In the genomic region with DNA sequence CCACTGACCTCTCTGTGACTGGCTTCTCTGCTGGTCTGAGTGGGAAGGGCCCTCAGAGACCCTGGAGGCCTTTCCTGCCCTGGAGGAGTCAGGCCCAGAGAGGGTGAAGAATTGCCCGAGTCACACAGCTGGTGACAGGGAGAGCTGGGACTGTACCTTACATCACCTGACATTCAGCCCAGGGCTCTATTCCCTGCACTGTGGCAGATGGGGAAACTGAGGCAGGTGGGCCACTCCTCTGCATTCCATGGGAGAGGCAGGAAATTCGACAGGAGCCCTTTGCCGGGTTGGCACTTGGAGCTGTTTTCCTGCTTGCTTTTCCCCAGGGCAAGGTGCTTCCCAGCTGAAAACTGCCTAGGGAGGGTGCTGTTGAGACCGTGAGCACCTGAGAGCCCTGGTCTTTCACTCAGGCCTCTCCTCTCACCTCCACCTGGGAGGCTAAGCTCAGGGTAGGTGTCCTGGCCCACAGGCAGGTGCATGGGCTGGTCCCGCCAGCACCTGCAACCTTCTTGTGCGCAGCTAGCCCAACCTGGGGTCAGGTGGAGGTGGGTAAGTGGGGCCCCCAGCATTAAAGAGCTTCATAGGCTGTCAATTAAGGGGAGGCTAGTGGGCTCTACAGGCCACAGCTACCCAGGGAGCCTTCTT, we compare ENCODE assay signal across 8 cellular contexts. TPM values are rescaled to one million over a fixed set of nuclear protein-coding genes. Genes with fewer than 3 reads are reported as not detected.
DNase-seq lines count a peak whose midpoint lies in the region; ATAC-seq and TF ChIP-seq lines count a peak whose summit lies in the region.

No MANE protein-coding gene starts in this region.

- H3K9me3 Mint-ChIP-seq in CD4-positive, alpha-beta T cell = no peaks in the 10 kb centered on the region
- H3K9me3 Mint-ChIP-seq in activated naive CD4-positive, alpha-beta T cell treated with anti-CD3 and anti-CD28 coated beads, Interleukin-2, amount 50 U/mL, for 72 hours = no peaks in the 10 kb centered on the region

- H3K4me3 ChIP-seq in muscle layer of duodenum (ENCODE audit: low read depth in 1 of 2, low read length in 2 of 2) = peak overlapping the region; percentile 6 to 46
- H3K4me3 ChIP-seq in MG63 = no peak overlapping the region

- peak overlapping the region; percentile 95 for H3K4me3 Mint-ChIP-seq in CD4-positive, alpha-beta T cell

- no peaks in the 10 kb centered on the region for H3K36me3 ChIP-seq in muscle layer of duodenum (ENCODE audit: control insufficient read depth in 1 of 2, insufficient read depth in 2 of 2, low read length in 2 of 2)
- H3K36me3 ChIP-seq in MG63 = no peaks in the 10 kb centered on the region

- CTCF ChIA-PET in CD4-positive, alpha-beta T cell (lab: Charles Lee) = interaction anchor here (1.3 to 3.2 kb wide), 4 partner anchors 9 to 61 kb away, joined by 4 to 16 read pairs (median 10); a partner anchor contains a TSS

- POLR2A ChIA-PET in CD4-positive, alpha-beta T cell (lab: Charles Lee) = interaction anchor here (0.8 to 4.3 kb wide), 21 partner anchors 9 to 507 kb away, joined by 3 to 40 read pairs (median 5); a partner anchor contains a TSS

- H3K27me3 ChIP-seq in CD4-positive, alpha-beta T cell (ENCODE audit: control insufficient read depth, insufficient read depth, low read length) = no peaks in the 10 kb centered on the region
- H3K27me3 ChIP-seq in muscle layer of duodenum (ENCODE audit: low read depth, low read length) (no peaks in the 10 kb centered on the region), MG63 (no peaks in the 10 kb centered on the region)

- H3K36me3 Mint-ChIP-seq in CD4-positive, alpha-beta T cell (ENCODE audit: low read depth) = peaks cover 50% of the 10 kb centered on the region
- peaks cover 10 to 49% of the 10 kb centered on the region in 2 donors for H3K36me3 Mint-ChIP-seq in activated naive CD4-positive, alpha-beta T cell treated with anti-CD3 and anti-CD28 coated beads, Interleukin-2, amount 50 U/mL, for 72 hours

- H3K27ac Mint-ChIP-seq in CD4-positive, alpha-beta T cell = peak overlapping the region; percentile 100
- H3K27ac Mint-ChIP-seq in activated naive CD4-positive, alpha-beta T cell treated with anti-CD3 and anti-CD28 coated beads, Interleukin-2, amount 50 U/mL, for 72 hours = peak overlapping the region; percentile 98 to 100

- ATAC-seq in CD4-positive, alpha-beta T cell (ENCODE audit: poor library complexity) = peak; percentile 13
- peak; percentile 7 for ATAC-seq in GM21717 (IDR thresholded peaks at IDR 0.05; ENCODE audit: unreplicated experiment)
- peak in 1 of 2 donors; percentile 20 for ATAC-seq in activated naive CD4-positive, alpha-beta T cell treated with anti-CD3 and anti-CD28 coated beads, Interleukin-2, amount 50 U/mL, for 72 hours
- ATAC-seq in GM18870 (IDR thresholded peaks at IDR 0.05; ENCODE audit: unreplicated experiment) = no peak
- no peak for ATAC-seq in HG02642 (IDR thresholded peaks at IDR 0.05; ENCODE audit: poor library complexity, unreplicated experiment)
- ATAC-seq in GM19463 (IDR thresholded peaks at IDR 0.05; ENCODE audit: unreplicated experiment) = no peak

- H3K4me1 ChIP-seq in muscle layer of duodenum (ENCODE audit: control insufficient read depth in 1 of 2, insufficient read depth in 2 of 2, low read length in 2 of 2) = peaks cover 0 to 7% of the 10 kb centered on the region in 2 donors

- peak overlapping the region; percentile 93 for H3K27ac ChIP-seq in CD4-positive, alpha-beta T cell (ENCODE audit: low read depth, low read length)
- peak overlapping the region; percentile 75 for H3K27ac ChIP-seq in muscle layer of duodenum (ENCODE audit: low read length)

- DNase-seq in CD4-positive, alpha-beta T cell = no peak
- no peak for DNase-seq in activated naive CD4-positive, alpha-beta T cell treated with anti-CD3 and anti-CD28 coated beads, Interleukin-2, amount 50 U/mL, for 72 hours (ENCODE audit: low spot score in 2 of 2)
- DNase-seq in MG63 = no peak

- peaks cover 99% of the 10 kb centered on the region for H3K4me1 Mint-ChIP-seq in CD4-positive, alpha-beta T cell (ENCODE audit: low read depth)

- TF ChIP-seq CTCF in CD4-positive, alpha-beta T cell (IDR thresholded peaks at IDR 0.05) = no peak

- no peaks in the 10 kb centered on the region for H3K9me3 ChIP-seq in CD4-positive, alpha-beta T cell (ENCODE audit: control insufficient read depth, low read length)
- no peaks in the 10 kb centered on the region for H3K9me3 ChIP-seq in muscle layer of duodenum (ENCODE audit: control insufficient read depth in 1 of 2, low read length in 2 of 2)
- H3K9me3 ChIP-seq in MG63 = no peaks in the 10 kb centered on the region

- H3K27me3 Mint-ChIP-seq in CD4-positive, alpha-beta T cell = no peaks in the 10 kb centered on the region

- intact Hi-C loops in CD4-positive, alpha-beta T cell (cut with DNase I, micrococcal nuclease) = loop anchor here (1.0 to 10.0 kb wide), 2 partner anchors 9 to 120 kb away; a partner anchor contains a TSS

RNA-seq across cellular contexts. Expression of a gene that starts 8.5 kb away (rescaled TPM):
- total RNA-seq in CD4-positive, alpha-beta T cell = 100 to 1,000 TPM; 136 to 147 TPM
- total RNA-seq in activated naive CD4-positive, alpha-beta T cell treated with anti-CD3 and anti-CD28 coated beads, Interleukin-2, amount 50 U/mL, for 72 hours = 100 to 1,000 TPM in 1 of 2 donors, 10 to 100 TPM in 1; 78.5 to 104 TPM
- total RNA-seq in MG63 (2014; rRNA removed; shearing (Covaris generic); ENCODE audit: low replicate concordance) = 21.5 and 28.0 TPM in 2 replicates

Comparison
In these comparisons a context has a peak if more than half of its experiments do, and no peak if none do; other contexts are left out.
1. ATAC-seq: peak in CD4-positive, alpha-beta T cell (single experiment) and GM21717 (single experiment); none in GM18870 (single experiment), HG02642 (single experiment) and GM19463 (single experiment).